In genomic region chr2:112523291-112523777, GRCh38 we compare ENCODE assay signal across 20 cellular contexts. TPM values are rescaled to one million over a fixed set of nuclear protein-coding genes. Genes with fewer than 3 reads are reported as not detected.
A peak's percentile ranks its signal among the peaks of the same experiment; 100 is the strongest.
DNase-seq lines count a peak whose midpoint lies in the region; ATAC-seq and TF ChIP-seq lines count a peak whose summit lies in the region.
"Had no signal": no experiment of that assay in that cellular context is flagged by ENCODE, and none has a peak within 500 bp of the region (broad histone marks: within the 10 kb centered on the region; RNA-seq: fewer than 3 reads in every experiment).

No MANE protein-coding gene starts in this region.

- no peak overlapping the region for H3K4me3 Mint-ChIP-seq in T-helper 2 cell treated with Interferon-gamma antibody and Interleukin-4, amounts not matched to agents 5 μg/mL and 100 μg/mL, for 36 hours
- H3K4me3 Mint-ChIP-seq in endothelial cell (ENCODE audit: unreplicated experiment): peak overlapping the region; percentile 75
- H3K4me3 Mint-ChIP-seq: CD14-positive monocyte; CD4-positive, alpha-beta T cell; CD8-positive, alpha-beta memory T cell had no signal

- WGBS in heart right ventricle, 2 donors: 97% methylated on average over 3 of the region's 3 CpGs

- DNase-seq in A673 (ENCODE audit: low spot score): peak; percentile 98
- no peak for DNase-seq in T-helper 2 cell treated with Interferon-gamma antibody and Interleukin-4, amounts not matched to agents 5 μg/mL and 100 μg/mL, for 36 hours (ENCODE audit: low spot score)
- DNase-seq in endothelial cell (ENCODE audit: low spot score): no peak
- no peak for DNase-seq in heart right ventricle
- DNase-seq in GM10248 (ENCODE audit: extremely low spot score): no peak
- DNase-seq: ACHN; AML-193; BE2C; CD4-positive, alpha-beta T cell; CD8-positive, alpha-beta memory T cell; DMS 273 treated with DMSO at 0.1 percent for 48 hours; DMS79; EL; GDM1; GM23248; H7; HCEC 1CT had no signal

- peaks cover 62% of the 10 kb centered on the region for H3K36me3 Mint-ChIP-seq in T-helper 2 cell treated with Interferon-gamma antibody and Interleukin-4, amounts not matched to agents 5 μg/mL and 100 μg/mL, for 36 hours (ENCODE audit: low read depth)
- peaks cover 63% of the 10 kb centered on the region for H3K36me3 Mint-ChIP-seq in endothelial cell (ENCODE audit: low read depth, unreplicated experiment)

- no peaks in the 10 kb centered on the region for H3K27me3 ChIP-seq in A673 (replicated peaks; ENCODE audit: insufficient read depth, low read depth, low read length, poor library complexity)
- no peaks in the 10 kb centered on the region for H3K27me3 ChIP-seq in heart right ventricle
- H3K27me3 ChIP-seq: BE2C; BLaER1 treated with 17β-estradiol and CSF1 and Interleukin-3, amounts not matched to agents 10 nM and 100 nM had no signal

- H3K4me3 ChIP-seq in A673 (ENCODE audit: low read depth, low read length, poor library complexity, severe bottlenecking) (no peak overlapping the region), heart right ventricle (no peak overlapping the region)
- H3K4me3 ChIP-seq: BLaER1 treated with 17β-estradiol and CSF1 and Interleukin-3, amounts not matched to agents 10 nM and 100 nM; GM23248 had no signal

- peaks cover 37% of the 10 kb centered on the region for H3K36me3 ChIP-seq in A673 (ENCODE audit: insufficient read depth, low read length, poor library complexity, severe bottlenecking)
- peaks cover 0 to 58% (median 16%) of the 10 kb centered on the region in 9 donors for H3K36me3 ChIP-seq in heart right ventricle

- intact Hi-C loops in A673 (cut with micrococcal nuclease; ENCODE audit: unreplicated experiment) (no loop called here), heart right ventricle (cut with DNase I) (no loop called here)

- H3K27me3 Mint-ChIP-seq in T-helper 2 cell treated with Interferon-gamma antibody and Interleukin-4, amounts not matched to agents 5 μg/mL and 100 μg/mL, for 36 hours (ENCODE audit: low read depth): no peaks in the 10 kb centered on the region
- H3K27me3 Mint-ChIP-seq in endothelial cell (ENCODE audit: unreplicated experiment): peaks cover 10% of the 10 kb centered on the region
- H3K27me3 Mint-ChIP-seq: CD4-positive, alpha-beta T cell; CD8-positive, alpha-beta memory T cell had no signal

- no peaks in the 10 kb centered on the region for H3K4me1 Mint-ChIP-seq in T-helper 2 cell treated with Interferon-gamma antibody and Interleukin-4, amounts not matched to agents 5 μg/mL and 100 μg/mL, for 36 hours (ENCODE audit: low read depth)
- H3K4me1 Mint-ChIP-seq in endothelial cell (ENCODE audit: unreplicated experiment): peaks cover 5% of the 10 kb centered on the region
- H3K4me1 Mint-ChIP-seq: CD14-positive monocyte; CD8-positive, alpha-beta memory T cell had no signal

- no peaks in the 10 kb centered on the region for H3K9me3 Mint-ChIP-seq in T-helper 2 cell treated with Interferon-gamma antibody and Interleukin-4, amounts not matched to agents 5 μg/mL and 100 μg/mL, for 36 hours
- H3K9me3 Mint-ChIP-seq in endothelial cell (ENCODE audit: unreplicated experiment): no peaks in the 10 kb centered on the region
- H3K9me3 Mint-ChIP-seq: CD4-positive, alpha-beta T cell; CD8-positive, alpha-beta memory T cell had no signal

- H3K27ac ChIP-seq in A673 (ENCODE audit: low read depth, low read length, poor library complexity, severe bottlenecking) (peak overlapping the region; percentile 95), heart right ventricle (no peak overlapping the region)
- H3K27ac ChIP-seq: BLaER1 treated with 17β-estradiol and CSF1 and Interleukin-3, amounts not matched to agents 10 nM and 100 nM; GM23248 had no signal

- H3K27ac Mint-ChIP-seq in T-helper 2 cell treated with Interferon-gamma antibody and Interleukin-4, amounts not matched to agents 5 μg/mL and 100 μg/mL, for 36 hours: peak overlapping the region; percentile 44
- H3K27ac Mint-ChIP-seq in endothelial cell (ENCODE audit: unreplicated experiment): peak overlapping the region; percentile 13
- H3K27ac Mint-ChIP-seq: CD14-positive monocyte; CD4-positive, alpha-beta T cell had no signal

- TF ChIP-seq CTCF in A673 (conservative IDR thresholded peaks at IDR 0.05; ENCODE audit: low read depth, low read length) (no peak), endothelial cell (IDR thresholded peaks at IDR 0.05; ENCODE audit: unreplicated experiment) (no peak), heart right ventricle (IDR thresholded peaks at IDR 0.05) (no peak), GM10248 (IDR thresholded peaks at IDR 0.05; ENCODE audit: control extremely low read depth, extremely low read depth, low read depth, missing control alignments) (no peak)

- CTCF ChIA-PET in A673 (lab: Charles Lee) (interaction anchor here (0.6 kb wide), 1 partner anchor 617 kb away, joined by 3 read pairs; no protein-coding TSS in a partner anchor), GM10248 (lab: Yijun Ruan, JAX) (no interaction called here)

- POLR2A ChIA-PET in A673 (lab: Charles Lee; ENCODE audit: low non-redundant PET) (interaction anchor here (0.6 kb wide), 2 partner anchors 25 to 60 kb away, joined by 3 to 4 read pairs; no protein-coding TSS in a partner anchor), GM10248 (lab: Yijun Ruan, JAX) (no interaction called here)

- H3K4me1 ChIP-seq in A673 (ENCODE audit: insufficient read depth, low read length, poor library complexity, severe bottlenecking) (peaks cover 21% of the 10 kb centered on the region), heart right ventricle (no peaks in the 10 kb centered on the region)
- H3K4me1 ChIP-seq: BE2C had no signal

- ATAC-seq in GM21367 (IDR thresholded peaks at IDR 0.05; ENCODE audit: unreplicated experiment): no peak
- ATAC-seq in heart right ventricle: no peak

- BruUV-seq in A673 (replicated peaks; lab: Mats Ljungman, UMichigan): no TSS peak

- no peaks in the 10 kb centered on the region for H3K9me3 ChIP-seq in A673 (ENCODE audit: low read depth, low read length, poor library complexity, severe bottlenecking)
- H3K9me3 ChIP-seq in heart right ventricle: no peaks in the 10 kb centered on the region
- H3K9me3 ChIP-seq: BE2C had no signal

RNA-seq across cellular contexts. Expression of gene POLR1B, which starts 18.9 kb away (rescaled TPM):
- total RNA-seq in A673 (2021) (53.9 and 70.0 TPM in 2 replicates), endothelial cell (ENCODE audit: unreplicated experiment) (22.1 TPM), heart right ventricle (10 to 100 TPM in 7 of 10 donors, 1 to 10 TPM in 3; 6.4 to 15.3 (median 11.0) TPM)
- polyA plus RNA-seq in heart right ventricle: 1 to 10 TPM; 3.5 to 4.2 TPM

RNA-seq across cellular contexts. Expression of gene TTL, which starts 41.4 kb away (rescaled TPM):
- total RNA-seq in A673 (2021) (119 and 146 TPM in 2 replicates), endothelial cell (ENCODE audit: unreplicated experiment) (89.9 TPM), heart right ventricle (10 to 100 TPM; 38.2 to 54.5 (median 48.9) TPM)
- polyA plus RNA-seq in heart right ventricle: 10 to 100 TPM; 12.9 to 16.9 TPM
